In the genomic region with DNA sequence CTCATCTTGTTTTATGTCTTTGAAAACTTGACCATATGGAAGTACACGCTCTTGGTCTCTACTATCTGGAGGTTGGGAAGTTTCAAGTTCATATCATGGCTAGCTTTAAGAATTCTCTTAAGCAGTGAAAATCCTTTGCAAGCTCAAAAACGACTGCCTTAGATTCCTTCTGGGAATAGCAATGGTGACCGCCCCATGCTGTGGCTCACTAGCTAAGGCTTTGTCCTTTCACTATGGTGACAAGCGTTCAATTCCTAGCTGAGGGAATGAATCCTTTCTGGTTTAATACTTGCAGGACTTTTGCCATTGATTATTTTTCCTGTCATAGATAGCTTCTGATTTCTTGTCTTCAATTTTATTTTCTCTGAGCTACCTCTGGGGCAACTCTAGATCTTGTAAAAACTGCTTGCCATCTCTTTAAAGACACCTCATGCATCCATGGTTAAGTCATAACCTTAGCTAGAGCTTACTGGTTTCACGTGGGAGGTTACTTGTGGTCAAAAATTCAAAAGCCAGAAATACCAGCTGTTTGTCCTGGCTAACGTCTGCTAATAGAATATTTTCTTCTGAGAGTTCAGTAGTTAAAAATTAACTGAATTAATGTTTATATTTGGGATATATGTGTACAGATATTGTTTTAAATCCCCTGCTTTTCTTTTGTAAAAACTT, we compare ENCODE assay signal across 15 cellular contexts.
A peak's percentile ranks its signal among the peaks of the same experiment; 100 is the strongest.
DNase-seq lines count a peak whose midpoint lies in the region; ATAC-seq and TF ChIP-seq lines count a peak whose summit lies in the region.
"Had no signal": no experiment of that assay in that cellular context is flagged by ENCODE, and none has a peak within 500 bp of the region (broad histone marks: within the 10 kb centered on the region; RNA-seq: fewer than 3 reads in every experiment).

No MANE protein-coding gene starts in this region.

- H3K9ac ChIP-seq in colonic mucosa (ENCODE audit: low read depth in 2 of 2, low read length in 2 of 2) (no peak overlapping the region), Karpas-422 (ENCODE audit: low read length) (no peak overlapping the region)
- H3K9ac ChIP-seq: BLaER1 had no signal

- no peaks in the 10 kb centered on the region for H3K4me1 ChIP-seq in heart left ventricle
- H3K4me1 ChIP-seq in colonic mucosa, result no peaks in the 10 kb centered on the region
- no peaks in the 10 kb centered on the region for H3K4me1 ChIP-seq in Karpas-422 (ENCODE audit: low read length)
- H3K4me1 ChIP-seq: BLaER1 had no signal

- no peaks in the 10 kb centered on the region for H3K27me3 ChIP-seq in heart left ventricle
- H3K27me3 ChIP-seq in colonic mucosa, result no peaks in the 10 kb centered on the region
- H3K27me3 ChIP-seq in Karpas-422 (ENCODE audit: low read length), result no peaks in the 10 kb centered on the region
- H3K27me3 ChIP-seq: BLaER1 had no signal

- H3K9me2 ChIP-seq in Karpas-422 (replicated peaks; ENCODE audit: insufficient read depth, low read length), result no peaks in the 10 kb centered on the region

- H3K4me3 ChIP-seq in heart left ventricle (no peak overlapping the region), colonic mucosa (no peak overlapping the region), Karpas-422 (ENCODE audit: low read length) (no peak overlapping the region)
- H3K4me3 ChIP-seq: BLaER1 had no signal

- ATAC-seq in GM18867 (IDR thresholded peaks at IDR 0.05; ENCODE audit: unreplicated experiment) (peak; percentile 62), HG02852 (IDR thresholded peaks at IDR 0.05; ENCODE audit: unreplicated experiment) (peak; percentile 76), heart left ventricle (no peak)
- ATAC-seq: activated naive CD4-positive, alpha-beta T cell treated with anti-CD3 and anti-CD28 coated beads, Interleukin-2, amount 50 U/mL, for 72 hours had no signal

- no peak overlapping the region for H3K27ac ChIP-seq in heart left ventricle
- H3K27ac ChIP-seq in colonic mucosa, result no peak overlapping the region
- no peak overlapping the region for H3K27ac ChIP-seq in Karpas-422 (ENCODE audit: low read length)
- H3K27ac ChIP-seq: BLaER1 had no signal

- DNase-seq in RPMI7951 (ENCODE audit: low read depth) (peak; percentile 34), kidney tubule cell (ENCODE audit: low spot score) (peak; percentile 62), COR-L47 (lab: John Stamatoyannopoulos, UW) (no peak), heart left ventricle (no peak), colonic mucosa (no peak), Karpas-422 (no peak)
- DNase-seq: cortex of kidney; KG1; NCI-H2081; NK-92 treated with Interleukin-12 subunit alpha and Interleukin-12 subunit beta, amount 100 ng/mL, for 24 hours; stimulated activated naive CD4-positive, alpha-beta T cell treated with Interleukin-2 at 50 U/mL for 16 hours had no signal

- H3K79me2 ChIP-seq in Karpas-422 (ENCODE audit: low read length), result no peaks in the 10 kb centered on the region

- 60 to 71% (median 68%) methylated on average over 6 of the region's 6 CpGs for WGBS in heart left ventricle, 4 donors

- TF ChIP-seq CTCF in heart left ventricle (IDR thresholded peaks at IDR 0.05), result no peak
- TF ChIP-seq CTCF in colonic mucosa (IDR thresholded peaks at IDR 0.05), result no peak

- no peak for TF ChIP-seq POLR2A in heart left ventricle (IDR thresholded peaks at IDR 0.05)

- H3K9me3 ChIP-seq in heart left ventricle (peaks cover 0 to 27% (median 0%) of the 10 kb centered on the region in 12 donors), colonic mucosa (no peaks in the 10 kb centered on the region), Karpas-422 (ENCODE audit: low read length) (no peaks in the 10 kb centered on the region)

- H2AFZ ChIP-seq in Karpas-422 (ENCODE audit: low read length), result no peak overlapping the region

- H4K20me1 ChIP-seq in Karpas-422 (ENCODE audit: insufficient read depth, low read depth, low read length), result no peaks in the 10 kb centered on the region
- H4K20me1 ChIP-seq: BLaER1 had no signal

- intact Hi-C loops in heart left ventricle (cut with DNase I), result no loop called here
- intact Hi-C loops in colonic mucosa (cut with DNase I), result no loop called here

- no peaks in the 10 kb centered on the region for H3K36me3 ChIP-seq in heart left ventricle
- no peaks in the 10 kb centered on the region for H3K36me3 ChIP-seq in colonic mucosa
- no peaks in the 10 kb centered on the region for H3K36me3 ChIP-seq in Karpas-422 (ENCODE audit: insufficient read depth, low read length)
- H3K36me3 ChIP-seq: BLaER1 had no signal

- no peak overlapping the region for H3K4me2 ChIP-seq in Karpas-422 (ENCODE audit: low read depth, low read length, poor library complexity, severe bottlenecking)
- H3K4me2 ChIP-seq: BLaER1 had no signal

Comparison
In these comparisons a context has a peak if more than half of its experiments do, and no peak if none do; other contexts are left out.
1. ATAC-seq: peak in GM18867 (single experiment) and HG02852 (single experiment); none in heart left ventricle (0 of 4).
2. DNase-seq: peak in RPMI7951 (single experiment) and kidney tubule cell (single experiment); none in COR-L47 (single experiment), heart left ventricle (0 of 5), colonic mucosa (single experiment) and Karpas-422 (single experiment).